ENCODE assay signal across 12 cellular contexts in the genomic region with DNA sequence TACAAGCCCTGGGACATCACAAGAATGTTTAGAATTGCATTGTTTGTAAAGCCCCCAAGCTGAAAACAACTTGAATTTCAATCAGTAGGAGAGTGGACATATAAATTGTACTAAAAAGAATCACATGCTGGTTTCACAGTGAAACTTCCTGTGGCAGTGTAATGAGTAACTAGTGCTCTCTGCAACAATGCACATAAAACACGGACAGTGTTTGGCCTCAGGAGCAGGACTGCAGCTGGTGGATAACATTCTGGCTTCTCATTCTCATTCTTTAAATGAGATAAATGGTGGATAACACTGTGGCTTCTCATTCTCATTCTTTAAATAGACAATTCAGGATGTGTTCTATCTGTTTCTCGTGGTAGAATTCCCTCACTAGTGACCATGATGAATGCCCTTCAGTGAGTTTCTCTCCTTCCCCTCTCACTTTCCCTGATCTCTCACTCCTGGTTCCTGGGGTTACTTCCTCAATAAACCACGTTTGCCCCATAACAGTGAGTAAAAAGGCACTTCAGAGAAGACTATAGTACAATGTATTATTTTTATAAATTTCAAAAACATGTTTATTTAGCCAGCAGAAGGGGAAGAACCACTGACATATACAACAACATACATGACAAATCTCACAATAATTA. TPM values are rescaled to one million over a fixed set of nuclear protein-coding genes. Genes with fewer than 3 reads are reported as not detected.
DNase-seq lines count a peak whose midpoint lies in the region; ATAC-seq and TF ChIP-seq lines count a peak whose summit lies in the region.
"Had no signal": no experiment of that assay in that cellular context is flagged by ENCODE, and none has a peak within 500 bp of the region (broad histone marks: within the 10 kb centered on the region; RNA-seq: fewer than 3 reads in every experiment).

No MANE protein-coding gene starts in this region.

- peaks cover 17% of the 10 kb centered on the region for H3K4me1 ChIP-seq in osteoblast (ENCODE audit: insufficient read depth, low read length)
- H3K4me1 ChIP-seq: uterus had no signal

- no peaks in the 10 kb centered on the region for H3K36me3 Mint-ChIP-seq in T-helper 17 cell (ENCODE audit: low read depth)

- CTCF ChIA-PET in GM10248 (lab: Yijun Ruan, JAX), result no interaction called here

- no peaks in the 10 kb centered on the region for H3K9me3 ChIP-seq in osteoblast (ENCODE audit: low read depth, low read length)
- H3K9me3 ChIP-seq in T-helper 17 cell (ENCODE audit: control insufficient read depth, low read length, poor library complexity, severe bottlenecking), result no peaks in the 10 kb centered on the region

- H3K4me3 ChIP-seq in osteoblast (ENCODE audit: insufficient read depth, low read length), result no peak overlapping the region
- H3K4me3 ChIP-seq: uterus had no signal

- H3K27ac Mint-ChIP-seq in T-helper 17 cell, result no peak overlapping the region
- H3K27ac Mint-ChIP-seq: activated CD4-positive, alpha-beta memory T cell treated with anti-CD3 and anti-CD28 coated beads for 36 hours had no signal

- TF ChIP-seq CTCF in osteoblast (IDR thresholded peaks at IDR 0.05; ENCODE audit: extremely low read depth, low read depth, low read length), result no peak
- no peak for TF ChIP-seq CTCF in GM10248 (IDR thresholded peaks at IDR 0.05; ENCODE audit: control extremely low read depth, extremely low read depth, low read depth, missing control alignments)

- POLR2A ChIA-PET in GM10248 (lab: Yijun Ruan, JAX), result no interaction called here

- ATAC-seq in GM18909 (IDR thresholded peaks at IDR 0.05; ENCODE audit: poor library complexity, unreplicated experiment) (peak; percentile 98), HG02798 (IDR thresholded peaks at IDR 0.05; ENCODE audit: poor library complexity, unreplicated experiment) (peak; percentile 80), T-helper 17 cell (no peak)

- peaks cover 16% of the 10 kb centered on the region for H3K27me3 Mint-ChIP-seq in T-helper 17 cell

- peak overlapping the region; percentile 69 for H2AFZ ChIP-seq in osteoblast (ENCODE audit: low read length)

- H3K4me1 Mint-ChIP-seq in T-helper 17 cell, result no peaks in the 10 kb centered on the region

- H3K27me3 ChIP-seq in osteoblast (ENCODE audit: insufficient read depth, low read length), result no peaks in the 10 kb centered on the region
- H3K27me3 ChIP-seq: uterus had no signal

- H3K79me2 ChIP-seq in osteoblast (ENCODE audit: insufficient read depth, low read length), result no peaks in the 10 kb centered on the region

- no peaks in the 10 kb centered on the region for H4K20me1 ChIP-seq in osteoblast (ENCODE audit: insufficient read depth, low read length)

- DNase-seq in OCI-M1 (lab: John Stamatoyannopoulos, UW) (peak; percentile 68), osteoblast (ENCODE audit: insufficient read length, low spot score, missing footprints) (peak; percentile 62), GM10248 (ENCODE audit: extremely low spot score) (no peak), Kasumi-1 (lab: John Stamatoyannopoulos, UW) (no peak), T-helper 17 cell (no peak)
- DNase-seq in stimulated activated CD8-positive, alpha-beta memory T cell treated with anti-CD3 and anti-CD28 coated beads, Interleukin-4, amount 100 ng/mL, for 48 hours, result no peak
- DNase-seq: activated CD4-positive, alpha-beta memory T cell treated with anti-CD3 and anti-CD28 coated beads for 36 hours; DMS79 treated with DMSO at 0.1 percent for 48 hours; uterus had no signal

- no peak overlapping the region for H3K4me2 ChIP-seq in osteoblast (ENCODE audit: insufficient read depth, low read length)

- H3K4me3 Mint-ChIP-seq in T-helper 17 cell, result no peak overlapping the region
- H3K4me3 Mint-ChIP-seq: activated CD4-positive, alpha-beta memory T cell treated with anti-CD3 and anti-CD28 coated beads for 36 hours had no signal

- no peak overlapping the region for H3K27ac ChIP-seq in osteoblast (ENCODE audit: low read depth, low read length)
- H3K27ac ChIP-seq: uterus had no signal

- no peaks in the 10 kb centered on the region for H3K36me3 ChIP-seq in osteoblast (ENCODE audit: insufficient read depth, low read length)
- H3K36me3 ChIP-seq: uterus had no signal

RNA-seq across cellular contexts. Expression of gene SLC22A2, which starts 59.9 kb away (rescaled TPM):
- total RNA-seq in osteoblast, result under 0.01 TPM in 2 replicates
- not detected for total RNA-seq in T-helper 17 cell
- total RNA-seq: activated CD4-positive, alpha-beta memory T cell treated with anti-CD3 and anti-CD28 coated beads for 36 hours; mononuclear cell had no signal

Comparison
In these comparisons a context has a peak if more than half of its experiments do, and no peak if none do; other contexts are left out.
1. DNase-seq: peak in OCI-M1 (single experiment) and osteoblast (single experiment); none in GM10248 (single experiment), Kasumi-1 (0 of 2), stimulated activated CD8-positive, alpha-beta memory T cell treated with anti-CD3 and anti-CD28 coated beads, Interleukin-4, amount 100 ng/mL, for 48 hours (single experiment) and T-helper 17 cell (0 of 3).